In the genomic region with DNA sequence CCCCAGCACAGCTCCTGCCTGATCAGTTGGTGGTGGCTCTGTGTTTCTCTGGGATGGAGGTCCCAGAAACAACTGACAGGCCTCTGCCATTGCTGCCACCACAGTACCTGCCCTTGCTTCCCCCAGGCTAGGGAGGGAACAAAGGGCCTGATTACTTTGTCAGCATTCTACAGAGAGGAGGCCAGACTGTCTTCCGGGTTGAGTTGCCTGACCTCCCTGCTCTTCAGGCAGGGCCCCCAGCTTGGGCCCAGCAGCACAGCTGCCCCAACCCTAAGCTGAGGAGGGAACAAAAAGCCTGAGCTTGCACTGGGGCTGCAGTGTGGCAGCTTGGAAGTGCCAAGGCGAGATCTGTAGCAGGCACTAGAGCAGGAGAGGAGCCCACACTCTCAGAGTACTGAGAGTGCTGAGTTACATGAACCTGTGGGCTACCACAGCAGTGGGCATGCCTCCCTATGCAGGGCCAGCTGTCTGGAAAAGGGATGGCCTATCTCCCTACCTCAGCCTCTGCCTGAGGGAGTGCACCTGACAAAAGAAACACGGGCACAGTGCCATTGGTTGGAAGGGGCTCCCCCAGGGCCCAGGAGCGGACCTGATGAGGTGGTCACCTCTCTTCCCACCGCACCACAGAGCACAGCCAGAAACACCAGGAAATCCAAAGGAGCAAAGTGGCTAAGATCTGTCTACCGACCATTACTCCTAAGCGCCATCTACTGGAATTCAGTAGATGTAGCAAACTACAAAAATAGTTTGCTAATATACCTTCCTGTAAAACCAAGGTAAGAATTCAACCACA, we compare ENCODE assay signal across 8 cellular contexts. TPM values are rescaled to one million over a fixed set of nuclear protein-coding genes. Genes with fewer than 3 reads are reported as not detected.
A peak's percentile ranks its signal among the peaks of the same experiment; 100 is the strongest.
DNase-seq lines count a peak whose midpoint lies in the region; ATAC-seq, FAIRE-seq and TF ChIP-seq lines count a peak whose summit lies in the region.

No MANE protein-coding gene starts in this region.

- H2AK5ac ChIP-seq in mesenchymal stem cell (ENCODE audit: low read length, severe bottlenecking), result no peak overlapping the region

- H2BK15ac ChIP-seq in mesenchymal stem cell (ENCODE audit: low read depth, poor library complexity, severe bottlenecking), result no peak overlapping the region

- H2AFZ ChIP-seq in astrocyte (ENCODE audit: low read depth, low read length) (no peak overlapping the region), mesenchymal stem cell (ENCODE audit: low read depth, low read length) (no peak overlapping the region)

- H3K9me3 ChIP-seq in astrocyte (ENCODE audit: insufficient read depth, low read depth, low read length), result no peaks in the 10 kb centered on the region
- peaks cover 10% of the 10 kb centered on the region for H3K9me3 ChIP-seq in mesenchymal stem cell (ENCODE audit: control insufficient read depth, low read length)

- H3K36me3 ChIP-seq in astrocyte (ENCODE audit: insufficient read depth, low read length) (peaks cover 10% of the 10 kb centered on the region), mesenchymal stem cell (ENCODE audit: control insufficient read depth in 1 of 2, insufficient read depth in 2 of 2, low read depth in 1 of 2, low read length in 2 of 2) (peaks cover 16 to 32% of the 10 kb centered on the region in 2 experiments)

- H3K4ac ChIP-seq in mesenchymal stem cell (ENCODE audit: low read depth in 1 of 2, low read length in 2 of 2), result no peak overlapping the region

- H3K4me1 ChIP-seq in astrocyte (ENCODE audit: insufficient read depth, low read length), result no peaks in the 10 kb centered on the region
- H3K4me1 ChIP-seq in mesenchymal stem cell (ENCODE audit: control insufficient read depth, insufficient read depth, low read depth, low read length), result peaks cover 7% of the 10 kb centered on the region

- TF ChIP-seq CTCF in LNCAP (IDR thresholded peaks at IDR 0.05) (peak; percentile 58), astrocyte (IDR thresholded peaks at IDR 0.05; ENCODE audit: insufficient read depth, low read depth, low read length) (peak; percentile 44)

- H3K27ac Mint-ChIP-seq in activated CD4-positive, alpha-beta T cell treated with anti-CD3 and anti-CD28 coated beads, Interleukin-2, amount 10 ng/mL, durations not matched to agents 24 days and 14 days, result no peak overlapping the region
- no peak overlapping the region for H3K27ac Mint-ChIP-seq in astrocyte (ENCODE audit: unreplicated experiment)
- H3K27ac Mint-ChIP-seq in activated T-helper 1 cell treated with anti-CD3 and anti-CD28 coated beads, Interleukin-12 subunit alpha, Interleukin-12 subunit beta, Interleukin-2, Interleukin-4 antibody, amounts not matched to agents 30 ng/mL and 10 ng/mL and 1 ng/mL, durations not matched to agents 14 hours and 24 hours and 36 hours, result no peak overlapping the region

- no peak for ATAC-seq in HG02852 (IDR thresholded peaks at IDR 0.05; ENCODE audit: unreplicated experiment)

- H2BK12ac ChIP-seq in mesenchymal stem cell (ENCODE audit: low read length in 2 of 2), result no peak overlapping the region

- H4K91ac ChIP-seq in mesenchymal stem cell (ENCODE audit: low read length), result no peak overlapping the region

- H3K4me2 ChIP-seq in astrocyte (ENCODE audit: low read length) (no peak overlapping the region), mesenchymal stem cell (ENCODE audit: low read length, poor library complexity, severe bottlenecking) (no peak overlapping the region)

- H3K4me1 Mint-ChIP-seq in activated CD4-positive, alpha-beta T cell treated with anti-CD3 and anti-CD28 coated beads, Interleukin-2, amount 10 ng/mL, durations not matched to agents 24 days and 14 days, result peaks cover 5% of the 10 kb centered on the region
- no peaks in the 10 kb centered on the region for H3K4me1 Mint-ChIP-seq in astrocyte (ENCODE audit: low read depth, unreplicated experiment)
- peaks cover 7% of the 10 kb centered on the region for H3K4me1 Mint-ChIP-seq in activated T-helper 1 cell treated with anti-CD3 and anti-CD28 coated beads, Interleukin-12 subunit alpha, Interleukin-12 subunit beta, Interleukin-2, Interleukin-4 antibody, amounts not matched to agents 30 ng/mL and 10 ng/mL and 1 ng/mL, durations not matched to agents 14 hours and 24 hours and 36 hours (ENCODE audit: low read depth)

- no peak overlapping the region for H3K23ac ChIP-seq in mesenchymal stem cell (ENCODE audit: low read length in 2 of 2)

- no peak overlapping the region for H3K4me3 Mint-ChIP-seq in activated CD4-positive, alpha-beta T cell treated with anti-CD3 and anti-CD28 coated beads, Interleukin-2, amount 10 ng/mL, durations not matched to agents 24 days and 14 days
- H3K4me3 Mint-ChIP-seq in astrocyte (ENCODE audit: unreplicated experiment), result no peak overlapping the region
- H3K4me3 Mint-ChIP-seq in activated T-helper 1 cell treated with anti-CD3 and anti-CD28 coated beads, Interleukin-12 subunit alpha, Interleukin-12 subunit beta, Interleukin-2, Interleukin-4 antibody, amounts not matched to agents 30 ng/mL and 10 ng/mL and 1 ng/mL, durations not matched to agents 14 hours and 24 hours and 36 hours, result no peak overlapping the region

- no peak overlapping the region for H3K14ac ChIP-seq in mesenchymal stem cell (ENCODE audit: low read length in 2 of 2)

- DNase-seq in activated CD4-positive, alpha-beta T cell treated with anti-CD3 and anti-CD28 coated beads, Interleukin-2, amount 10 ng/mL, durations not matched to agents 24 days and 14 days, result peak; percentile 67
- no peak for DNase-seq in activated CD4-positive, alpha-beta T cell treated with anti-CD3 and anti-CD28 coated beads, Interleukin-2, amount 50 U/mL, for 48 hours
- DNase-seq in astrocyte (ENCODE audit: low read depth), result no peak
- DNase-seq in mesenchymal stem cell, result peak; percentile 32
- DNase-seq in activated T-helper 1 cell treated with anti-CD3 and anti-CD28 coated beads, Interleukin-12 subunit alpha, Interleukin-12 subunit beta, Interleukin-2, Interleukin-4 antibody, amounts not matched to agents 30 ng/mL and 10 ng/mL and 1 ng/mL, durations not matched to agents 14 hours and 24 hours and 36 hours (ENCODE audit: low spot score), result no peak
- DNase-seq in substantia nigra (lab: John Stamatoyannopoulos, UW), result no peak

- H3K79me1 ChIP-seq in mesenchymal stem cell (replicated peaks; ENCODE audit: low read length, poor library complexity, severe bottlenecking), result no peaks in the 10 kb centered on the region

- no peak overlapping the region for H3K18ac ChIP-seq in mesenchymal stem cell (ENCODE audit: low read depth in 1 of 2, low read length in 2 of 2)

- H3K4me3 ChIP-seq in astrocyte (ENCODE audit: insufficient read depth, low read depth, low read length) (no peak overlapping the region), mesenchymal stem cell (ENCODE audit: insufficient read depth in 1 of 2, low read depth in 1 of 2, low read length in 2 of 2) (no peak overlapping the region)

- H3K27ac ChIP-seq in astrocyte (ENCODE audit: low read depth, low read length) (no peak overlapping the region), mesenchymal stem cell (ENCODE audit: low read length, poor library complexity, severe bottlenecking) (no peak overlapping the region), substantia nigra (ENCODE audit: low read depth, low read length, poor library complexity, severe bottlenecking) (no peak overlapping the region)

- H4K20me1 ChIP-seq in astrocyte (ENCODE audit: insufficient read depth, low read length), result no peaks in the 10 kb centered on the region

- H3K27me3 Mint-ChIP-seq in activated CD4-positive, alpha-beta T cell treated with anti-CD3 and anti-CD28 coated beads, Interleukin-2, amount 10 ng/mL, durations not matched to agents 24 days and 14 days, result no peaks in the 10 kb centered on the region
- no peaks in the 10 kb centered on the region for H3K27me3 Mint-ChIP-seq in astrocyte (ENCODE audit: low read depth, unreplicated experiment)
- H3K27me3 Mint-ChIP-seq in activated T-helper 1 cell treated with anti-CD3 and anti-CD28 coated beads, Interleukin-12 subunit alpha, Interleukin-12 subunit beta, Interleukin-2, Interleukin-4 antibody, amounts not matched to agents 30 ng/mL and 10 ng/mL and 1 ng/mL, durations not matched to agents 14 hours and 24 hours and 36 hours (ENCODE audit: insufficient read depth), result no peaks in the 10 kb centered on the region

- H2BK120ac ChIP-seq in mesenchymal stem cell (ENCODE audit: low read depth, low read length), result no peak overlapping the region

- H2BK5ac ChIP-seq in mesenchymal stem cell (ENCODE audit: low read depth, low read length, poor library complexity, severe bottlenecking), result no peak overlapping the region

- H3K27me3 ChIP-seq in astrocyte (ENCODE audit: insufficient read depth, low read length), result no peaks in the 10 kb centered on the region
- no peaks in the 10 kb centered on the region for H3K27me3 ChIP-seq in mesenchymal stem cell (ENCODE audit: control insufficient read depth in 1 of 2, insufficient read depth in 1 of 2, low read length in 2 of 2)

- intact Hi-C loops in activated CD4-positive, alpha-beta T cell treated with anti-CD3 and anti-CD28 coated beads, Interleukin-2, amount 10 ng/mL, durations not matched to agents 24 days and 14 days (cut with micrococcal nuclease), result loop anchor here (2.0 kb wide), 1 partner anchor 37 kb away; no protein-coding TSS in a partner anchor
- intact Hi-C loops in activated T-helper 1 cell treated with anti-CD3 and anti-CD28 coated beads, Interleukin-12 subunit alpha, Interleukin-12 subunit beta, Interleukin-2, Interleukin-4 antibody, amounts not matched to agents 30 ng/mL and 10 ng/mL and 1 ng/mL, durations not matched to agents 14 hours and 24 hours and 36 hours (cut with micrococcal nuclease), result loop anchor here (1.0 to 5.0 kb wide), 3 partner anchors 37 to 108 kb away; no protein-coding TSS in a partner anchor

- H3K79me2 ChIP-seq in astrocyte (ENCODE audit: insufficient read depth, low read length), result no peaks in the 10 kb centered on the region

- peaks cover 30% of the 10 kb centered on the region for H3K36me3 Mint-ChIP-seq in activated CD4-positive, alpha-beta T cell treated with anti-CD3 and anti-CD28 coated beads, Interleukin-2, amount 10 ng/mL, durations not matched to agents 24 days and 14 days (ENCODE audit: low read depth)
- H3K36me3 Mint-ChIP-seq in astrocyte (ENCODE audit: low read depth, unreplicated experiment), result peaks cover 24% of the 10 kb centered on the region
- peaks cover 14% of the 10 kb centered on the region for H3K36me3 Mint-ChIP-seq in activated T-helper 1 cell treated with anti-CD3 and anti-CD28 coated beads, Interleukin-12 subunit alpha, Interleukin-12 subunit beta, Interleukin-2, Interleukin-4 antibody, amounts not matched to agents 30 ng/mL and 10 ng/mL and 1 ng/mL, durations not matched to agents 14 hours and 24 hours and 36 hours (ENCODE audit: low read depth)

- no peak for FAIRE-seq in astrocyte (lab: Jason Lieb, UNC)

- H3K9ac ChIP-seq in astrocyte (ENCODE audit: low read length) (no peak overlapping the region), mesenchymal stem cell (ENCODE audit: low read length) (no peak overlapping the region)

- H3K9me3 Mint-ChIP-seq in activated CD4-positive, alpha-beta T cell treated with anti-CD3 and anti-CD28 coated beads, Interleukin-2, amount 10 ng/mL, durations not matched to agents 24 days and 14 days, result peaks cover 17% of the 10 kb centered on the region
- peaks cover 9% of the 10 kb centered on the region for H3K9me3 Mint-ChIP-seq in astrocyte (ENCODE audit: unreplicated experiment)
- no peaks in the 10 kb centered on the region for H3K9me3 Mint-ChIP-seq in activated T-helper 1 cell treated with anti-CD3 and anti-CD28 coated beads, Interleukin-12 subunit alpha, Interleukin-12 subunit beta, Interleukin-2, Interleukin-4 antibody, amounts not matched to agents 30 ng/mL and 10 ng/mL and 1 ng/mL, durations not matched to agents 14 hours and 24 hours and 36 hours

- 67% methylated on average over 6 of the region's 7 CpGs for WGBS in mesenchymal stem cell

- H4K8ac ChIP-seq in mesenchymal stem cell (ENCODE audit: low read length), result peak overlapping the region; percentile 35

RNA-seq across cellular contexts. Expression of a gene that starts 24.4 kb away (rescaled TPM):
- total RNA-seq in activated CD4-positive, alpha-beta T cell treated with anti-CD3 and anti-CD28 coated beads, Interleukin-2, amount 10 ng/mL, durations not matched to agents 24 days and 14 days, result 22.8 and 24.2 TPM in 2 replicates
- 11.7 and 12.2 TPM in 2 replicates for total RNA-seq in astrocyte
- polyA plus RNA-seq in mesenchymal stem cell (2013, experiment 1 of 2), result 11.0 TPM
- polyA plus RNA-seq in mesenchymal stem cell (2013, experiment 2 of 2), result 12.1 TPM
- total RNA-seq in activated T-helper 1 cell treated with anti-CD3 and anti-CD28 coated beads, Interleukin-12 subunit alpha, Interleukin-12 subunit beta, Interleukin-2, Interleukin-4 antibody, amounts not matched to agents 30 ng/mL and 10 ng/mL and 1 ng/mL, durations not matched to agents 14 hours and 24 hours and 36 hours, result 19.0 and 20.0 TPM in 2 replicates

RNA-seq across cellular contexts. Expression of a gene that starts 42.9 kb away (rescaled TPM):
- total RNA-seq in activated CD4-positive, alpha-beta T cell treated with anti-CD3 and anti-CD28 coated beads, Interleukin-2, amount 10 ng/mL, durations not matched to agents 24 days and 14 days, result 46.3 TPM in 2 replicates
- 15.1 and 17.0 TPM in 2 replicates for total RNA-seq in astrocyte
- 19.2 TPM for polyA plus RNA-seq in mesenchymal stem cell (2013, experiment 1 of 2)
- 20.2 TPM for polyA plus RNA-seq in mesenchymal stem cell (2013, experiment 2 of 2)
- total RNA-seq in activated T-helper 1 cell treated with anti-CD3 and anti-CD28 coated beads, Interleukin-12 subunit alpha, Interleukin-12 subunit beta, Interleukin-2, Interleukin-4 antibody, amounts not matched to agents 30 ng/mL and 10 ng/mL and 1 ng/mL, durations not matched to agents 14 hours and 24 hours and 36 hours, result 41.6 and 42.6 TPM in 2 replicates

Comparison
In these comparisons a context has a peak if more than half of its experiments do, and no peak if none do; other contexts are left out.
1. DNase-seq: peak in activated CD4-positive, alpha-beta T cell treated with anti-CD3 and anti-CD28 coated beads, Interleukin-2, amount 10 ng/mL, durations not matched to agents 24 days and 14 days (single experiment) and mesenchymal stem cell (single experiment); none in activated CD4-positive, alpha-beta T cell treated with anti-CD3 and anti-CD28 coated beads, Interleukin-2, amount 50 U/mL, for 48 hours (0 of 2), astrocyte (single experiment), activated T-helper 1 cell treated with anti-CD3 and anti-CD28 coated beads, Interleukin-12 subunit alpha, Interleukin-12 subunit beta, Interleukin-2, Interleukin-4 antibody, amounts not matched to agents 30 ng/mL and 10 ng/mL and 1 ng/mL, durations not matched to agents 14 hours and 24 hours and 36 hours (single experiment) and substantia nigra (0 of 49).